ENCODE assay signal across 1 cellular context in the genomic region with DNA sequence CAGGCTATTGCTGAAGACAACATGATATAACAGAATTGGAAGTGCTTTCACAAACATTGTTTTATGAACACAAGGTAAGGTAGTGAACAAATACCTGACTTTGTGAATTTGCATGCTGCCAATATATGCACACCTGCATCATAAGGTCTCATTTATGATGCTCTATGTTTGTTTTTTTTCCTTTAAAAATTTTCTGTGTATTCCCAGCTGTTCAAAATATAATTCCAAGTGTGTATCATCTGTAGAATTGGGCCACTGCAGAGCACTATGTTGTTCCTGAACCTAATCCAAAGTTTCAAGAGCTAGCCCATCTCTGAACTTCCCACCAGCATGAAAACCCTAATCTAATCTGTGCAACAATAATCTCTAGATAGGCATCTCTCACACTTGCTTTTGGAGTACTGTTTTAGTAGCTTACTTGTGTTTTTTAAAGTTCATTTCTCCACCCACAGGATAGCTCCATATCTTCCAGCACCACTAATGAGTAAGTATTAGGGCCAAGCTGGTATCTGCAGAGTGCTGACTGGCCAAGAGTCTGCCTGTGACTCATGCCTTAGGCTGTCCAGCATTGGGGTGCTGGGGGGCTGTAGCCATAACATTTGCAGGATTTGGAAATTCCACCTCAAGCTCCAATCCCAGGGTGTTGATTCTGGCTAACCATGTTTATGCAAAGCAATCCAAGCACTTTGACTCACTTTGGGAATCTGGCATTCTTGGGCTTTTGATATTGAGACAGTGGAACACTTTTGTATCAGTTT.
TF ChIP-seq lines count a peak whose summit lies in the region.

No MANE protein-coding gene starts in this region.

TF ChIP-seq in IMR-90, 13 proteins besides CTCF, POLR2A, EP300 and RAD21 (continued from another document):
- TF ChIP-seq, protein P1, sequence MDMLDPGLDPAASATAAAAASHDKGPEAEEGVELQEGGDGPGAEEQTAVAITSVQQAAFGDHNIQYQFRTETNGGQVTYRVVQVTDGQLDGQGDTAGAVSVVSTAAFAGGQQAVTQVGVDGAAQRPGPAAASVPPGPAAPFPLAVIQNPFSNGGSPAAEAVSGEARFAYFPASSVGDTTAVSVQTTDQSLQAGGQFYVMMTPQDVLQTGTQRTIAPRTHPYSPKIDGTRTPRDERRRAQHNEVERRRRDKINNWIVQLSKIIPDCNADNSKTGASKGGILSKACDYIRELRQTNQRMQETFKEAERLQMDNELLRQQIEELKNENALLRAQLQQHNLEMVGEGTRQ (IDR thresholded peaks at IDR 0.05; ENCODE audit: low read depth, low read length) = no peak
- TF ChIP-seq CHD1 (IDR thresholded peaks at IDR 0.05; ENCODE audit: low read depth, low read length) (0 out of 2 replicates have a peak, but pooled peaks have one; percentile 61), MAFK (IDR thresholded peaks at IDR 0.05; ENCODE audit: low read depth, low read length) (peak; percentile 92), CEBPB (IDR thresholded peaks at IDR 0.05; ENCODE audit: low read depth, low read length) (peak; percentile 71), RCOR1 (IDR thresholded peaks at IDR 0.05; ENCODE audit: insufficient replicate concordance, low read length) (peak; percentile 98), RFX5 (IDR thresholded peaks at IDR 0.05; ENCODE audit: low read depth, low read length) (no peak), NFE2L2 (IDR thresholded peaks at IDR 0.05; ENCODE audit: low read depth, low read length) (peak; percentile 57; the same call in 1 of the 2 replicates), MAZ (IDR thresholded peaks at IDR 0.05; ENCODE audit: borderline replicate concordance, low read depth, low read length) (peak; percentile 75; the same call in 1 of the 2 replicates), MXI1 (IDR thresholded peaks at IDR 0.05; ENCODE audit: borderline replicate concordance, low read depth, low read length) (peak; percentile 62; the same call in 1 of the 2 replicates), BHLHE40 (IDR thresholded peaks at IDR 0.05; ENCODE audit: low read depth, low read length) (peak; percentile 73)
